8 cellular contexts compared by ENCODE assay signal in the genomic region with DNA sequence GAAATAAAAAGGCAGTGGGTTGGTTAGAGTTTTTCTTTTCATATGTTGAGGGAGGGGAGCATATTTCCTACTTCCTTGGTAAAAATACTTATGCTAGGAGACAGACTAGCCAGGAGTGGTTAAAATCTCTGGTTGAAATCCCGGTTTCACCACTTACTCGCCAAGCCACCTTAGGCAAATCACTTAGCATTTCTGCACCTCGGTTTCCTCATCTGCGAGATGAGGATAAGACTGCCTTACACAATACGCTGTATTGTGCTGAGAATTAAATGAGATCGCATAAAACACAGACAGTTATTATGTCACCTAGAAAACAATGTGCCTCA. TPM values are rescaled to one million over a fixed set of nuclear protein-coding genes. Genes with fewer than 3 reads are reported as not detected.
DNase-seq lines count a peak whose midpoint lies in the region; ATAC-seq and TF ChIP-seq lines count a peak whose summit lies in the region.

No MANE protein-coding gene starts in this region.

- H2AFZ ChIP-seq in ACC112 (ENCODE audit: low read length, unreplicated experiment), result no peak overlapping the region

- H3K36me3 Mint-ChIP-seq in naive thymus-derived CD4-positive, alpha-beta T cell, result peaks cover 0 to 15% (median 0%) of the 10 kb centered on the region in 5 donors

- DNase-seq in coronary artery (ENCODE audit: low spot score) (no peak), DMS79 treated with DMSO at 0.1 percent for 48 hours (lab: John Stamatoyannopoulos, UW) (no peak), inferior parietal cortex (ENCODE audit: extremely low spot score) (no peak)
- no peak for DNase-seq in naive thymus-derived CD4-positive, alpha-beta T cell
- no peak for DNase-seq in activated effector memory CD4-positive, alpha-beta T cell treated with anti-CD3 and anti-CD28 coated beads, Interleukin-2, amount 50 U/mL, for 16 hours

- peak overlapping the region; percentile 76 to 99 (median 98) for H3K27ac Mint-ChIP-seq in naive thymus-derived CD4-positive, alpha-beta T cell

- no peaks in the 10 kb centered on the region for H3K36me3 ChIP-seq in ACC112 (ENCODE audit: insufficient read depth, low read length)
- H3K36me3 ChIP-seq in HUES64 (ENCODE audit: insufficient read depth, low read length), result no peaks in the 10 kb centered on the region
- H3K36me3 ChIP-seq in naive thymus-derived CD4-positive, alpha-beta T cell (ENCODE audit: control insufficient read depth in 2 of 3, insufficient read depth in 3 of 3, low read length in 3 of 3), result no peaks in the 10 kb centered on the region

- H3K4me1 ChIP-seq in ACC112 (ENCODE audit: control insufficient read depth, insufficient read depth, low read length, unreplicated experiment) (peaks cover 27% of the 10 kb centered on the region), HUES64 (ENCODE audit: insufficient read depth, low read length) (peaks cover 15% of the 10 kb centered on the region)
- peaks cover 63 to 66% of the 10 kb centered on the region in 2 donors for H3K4me1 ChIP-seq in naive thymus-derived CD4-positive, alpha-beta T cell (ENCODE audit: control insufficient read depth in 2 of 2, insufficient read depth in 2 of 2, low read length in 2 of 2)

- peaks cover 51 to 72% (median 62%) of the 10 kb centered on the region in 7 donors for H3K4me1 Mint-ChIP-seq in naive thymus-derived CD4-positive, alpha-beta T cell

- CTCF ChIA-PET in naive thymus-derived CD4-positive, alpha-beta T cell (lab: Charles Lee), result interaction anchor here (1.1 to 3.6 kb wide), 3 partner anchors 30 to 118 kb away, joined by 3 to 12 read pairs (median 4); no protein-coding TSS in a partner anchor

- peaks cover 26% of the 10 kb centered on the region for H3K79me2 ChIP-seq in ACC112 (ENCODE audit: control insufficient read depth, insufficient read depth, low read length, unreplicated experiment)

- POLR2A ChIA-PET in naive thymus-derived CD4-positive, alpha-beta T cell (lab: Charles Lee), result interaction anchor here (1.1 to 12.2 kb wide), 11 partner anchors 9 to 642 kb away, joined by 3 to 181 read pairs (median 5); a partner anchor contains a TSS

- TF ChIP-seq CTCF in coronary artery (IDR thresholded peaks at IDR 0.05), result no peak

- H3K27me3 Mint-ChIP-seq in naive thymus-derived CD4-positive, alpha-beta T cell, result peaks cover 0 to 16% (median 0%) of the 10 kb centered on the region in 5 donors

- H3K27me3 ChIP-seq in ACC112 (ENCODE audit: insufficient read depth, low read length), result peaks cover 7% of the 10 kb centered on the region
- peaks cover 38% of the 10 kb centered on the region for H3K27me3 ChIP-seq in HUES64 (ENCODE audit: insufficient read depth, low read length)
- no peaks in the 10 kb centered on the region for H3K27me3 ChIP-seq in naive thymus-derived CD4-positive, alpha-beta T cell (ENCODE audit: control insufficient read depth in 2 of 2, insufficient read depth in 2 of 2, low read length in 2 of 2)

- H3K9ac ChIP-seq in HUES64 (ENCODE audit: low read depth, low read length), result peak overlapping the region; percentile 54; the same call in 1 of the 2 replicates

- peak overlapping the region; percentile 91 for H3K4me3 ChIP-seq in ACC112 (ENCODE audit: low read depth, low read length)
- H3K4me3 ChIP-seq in HUES64 (ENCODE audit: low read length), result peak overlapping the region; percentile 69
- peak overlapping the region; percentile 93 for H3K4me3 ChIP-seq in coronary artery
- H3K4me3 ChIP-seq in naive thymus-derived CD4-positive, alpha-beta T cell (ENCODE audit: low read length), result peak overlapping the region; percentile 63

- peaks cover 0 to 5% (median 0%) of the 10 kb centered on the region in 11 donors for H3K9me3 Mint-ChIP-seq in naive thymus-derived CD4-positive, alpha-beta T cell

- H3K27ac ChIP-seq in ACC112 (ENCODE audit: low read depth, low read length) (no peak overlapping the region), HUES64 (ENCODE audit: low read depth, low read length) (no peak overlapping the region), coronary artery (peak overlapping the region; percentile 72 to 93)
- H3K27ac ChIP-seq in naive thymus-derived CD4-positive, alpha-beta T cell (ENCODE audit: low read depth, low read length), result peak overlapping the region; percentile 98

- peak overlapping the region; percentile 89 to 96 (median 93) for H3K4me3 Mint-ChIP-seq in naive thymus-derived CD4-positive, alpha-beta T cell

- intact Hi-C loops in naive thymus-derived CD4-positive, alpha-beta T cell (cut with micrococcal nuclease), result loop anchor here (5.0 to 10.0 kb wide), 3 partner anchors 157 to 1518 kb away; a partner anchor contains a TSS

- ATAC-seq in naive thymus-derived CD4-positive, alpha-beta T cell, result no peak
- no peak for ATAC-seq in GM19351 (IDR thresholded peaks at IDR 0.05; ENCODE audit: unreplicated experiment)

- no peaks in the 10 kb centered on the region for H3K9me3 ChIP-seq in HUES64 (ENCODE audit: insufficient read depth, low read depth, low read length)
- H3K9me3 ChIP-seq in naive thymus-derived CD4-positive, alpha-beta T cell (ENCODE audit: control insufficient read depth in 2 of 3, low read length in 3 of 3), result no peaks in the 10 kb centered on the region

- 45% methylated on average over 6 of the region's 6 CpGs for WGBS in HUES64

RNA-seq across cellular contexts. Expression of a gene that starts 1.4 kb away (rescaled TPM):
- 3.8 TPM for polyA plus RNA-seq in HUES64 (2013, experiment 1 of 2)
- polyA plus RNA-seq in HUES64 (2013, experiment 2 of 2), result 3.2 TPM
- total RNA-seq in naive thymus-derived CD4-positive, alpha-beta T cell, result 10 to 100 TPM; 20.5 to 57.1 (median 28.2) TPM
- 1 to 10 TPM; 1.1 to 2.7 TPM for polyA plus RNA-seq in naive thymus-derived CD4-positive, alpha-beta T cell

RNA-seq across cellular contexts. Expression of a gene that starts 52.7 kb away (rescaled TPM):
- polyA plus RNA-seq in HUES64 (2013, experiment 1 of 2), result 20.7 TPM
- polyA plus RNA-seq in HUES64 (2013, experiment 2 of 2), result 17.5 TPM
- total RNA-seq in naive thymus-derived CD4-positive, alpha-beta T cell, result 1 to 10 TPM; 1.3 to 3.2 (median 1.6) TPM
- 1 to 10 TPM in 1 of 2 donors, under 1 TPM in 1; 0.94 to 1.3 TPM for polyA plus RNA-seq in naive thymus-derived CD4-positive, alpha-beta T cell

Comparison
In these comparisons a context has a peak if more than half of its experiments do, and no peak if none do; other contexts are left out.
1. H3K27ac ChIP-seq: peak in coronary artery (2 of 2) and naive thymus-derived CD4-positive, alpha-beta T cell (single experiment); none in ACC112 (single experiment) and HUES64 (single experiment).
2. Peak in every context shown above with its lines, with median percentiles within 50 percentile points of each other: H3K4me3 ChIP-seq.